ENCODE assay signal across 8 cellular contexts in the genomic region with DNA sequence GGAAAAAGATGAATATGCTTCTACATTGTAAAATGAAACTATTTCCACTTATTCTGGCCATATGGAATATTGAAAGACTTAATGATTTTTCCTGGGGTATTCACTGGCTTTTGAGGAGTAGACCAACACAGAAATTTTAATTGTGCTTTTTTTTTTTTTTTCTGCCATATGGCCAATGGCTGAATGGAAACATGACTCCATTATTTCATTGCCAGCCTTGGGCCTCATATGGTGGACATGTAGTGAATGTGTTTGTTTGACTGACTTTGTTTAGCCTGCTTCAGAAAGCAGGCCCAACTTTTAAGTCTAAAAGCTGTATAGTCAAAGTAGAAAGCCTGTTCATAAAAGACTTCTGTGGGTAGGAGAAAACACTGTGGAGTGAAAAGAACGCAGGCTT. TPM values are rescaled to one million over a fixed set of nuclear protein-coding genes. Genes with fewer than 3 reads are reported as not detected.
A peak's percentile ranks its signal among the peaks of the same experiment; 100 is the strongest.
DNase-seq lines count a peak whose midpoint lies in the region; ATAC-seq, FAIRE-seq and TF ChIP-seq lines count a peak whose summit lies in the region.

No MANE protein-coding gene starts in this region.

- peak overlapping the region; percentile 92 for H3K27ac Mint-ChIP-seq in activated CD4-positive, alpha-beta T cell treated with anti-CD3 and anti-CD28 coated beads, Interleukin-2, amount 10 ng/mL, durations not matched to agents 7 days and 5 days
- peak overlapping the region; percentile 79 to 98 for H3K27ac Mint-ChIP-seq in stimulated activated naive CD8-positive, alpha-beta T cell treated with anti-CD3 and anti-CD28 coated beads, Interleukin-15, amount 100 ng/mL, for 72 hours

- ATAC-seq in stimulated activated naive CD8-positive, alpha-beta T cell treated with anti-CD3 and anti-CD28 coated beads, Interleukin-15, amount 100 ng/mL, for 72 hours, result no peak

- H3K36me3 ChIP-seq in OCI-LY7 (ENCODE audit: insufficient read depth, low read length) (no peaks in the 10 kb centered on the region), fibroblast of lung (ENCODE audit: control insufficient read depth, insufficient read depth, low read length) (no peaks in the 10 kb centered on the region)

- H3K9me3 ChIP-seq in OCI-LY7 (ENCODE audit: low read length) (no peaks in the 10 kb centered on the region), fibroblast of lung (ENCODE audit: control insufficient read depth, insufficient read depth, low read depth, low read length) (no peaks in the 10 kb centered on the region)

- H3K4me1 ChIP-seq in OCI-LY7 (ENCODE audit: insufficient read depth, low read length, poor library complexity, severe bottlenecking) (peaks cover 28% of the 10 kb centered on the region), fibroblast of lung (ENCODE audit: control insufficient read depth, extremely low read depth, insufficient read depth, low read length) (peaks cover 18% of the 10 kb centered on the region)

- peak overlapping the region; percentile 76; the same call in 1 of the 2 replicates for H2AFZ ChIP-seq in OCI-LY7 (ENCODE audit: low read length)
- no peak overlapping the region for H2AFZ ChIP-seq in fibroblast of lung (ENCODE audit: low read length)

- no peaks in the 10 kb centered on the region for H3K27me3 Mint-ChIP-seq in activated CD4-positive, alpha-beta T cell treated with anti-CD3 and anti-CD28 coated beads, Interleukin-2, amount 10 ng/mL, durations not matched to agents 7 days and 5 days
- H3K27me3 Mint-ChIP-seq in stimulated activated naive CD8-positive, alpha-beta T cell treated with anti-CD3 and anti-CD28 coated beads, Interleukin-15, amount 100 ng/mL, for 72 hours, result no peaks in the 10 kb centered on the region

- peak overlapping the region; percentile 94 for H3K4me2 ChIP-seq in OCI-LY7 (ENCODE audit: low read length)
- H3K4me2 ChIP-seq in fibroblast of lung (ENCODE audit: extremely low read depth, insufficient read depth, low read length), result peak overlapping the region; percentile 70

- no peak for DNase-seq in activated CD4-positive, alpha-beta T cell treated with anti-CD3 and anti-CD28 coated beads, Interleukin-2, amount 10 ng/mL, durations not matched to agents 7 days and 5 days
- DNase-seq in activated CD4-positive, alpha-beta T cell treated with anti-CD3 and anti-CD28 coated beads for 1 hour, result no peak
- DNase-seq in OCI-LY7 (ENCODE audit: low spot score), result no peak
- peak in 1 of 2 donors; percentile 64 for DNase-seq in fibroblast of lung (ENCODE audit: low read depth in 2 of 2)
- no peak for DNase-seq in stimulated activated naive CD8-positive, alpha-beta T cell treated with anti-CD3 and anti-CD28 coated beads, Interleukin-15, amount 100 ng/mL, for 72 hours
- no peak for DNase-seq in AG20443 (ENCODE audit: low spot score)
- no peak for DNase-seq in H54 (ENCODE audit: insufficient read length, low spot score)
- no peak for DNase-seq in central memory CD4-positive, alpha-beta T cell

- POLR2A ChIA-PET in activated CD4-positive, alpha-beta T cell treated with anti-CD3 and anti-CD28 coated beads, Interleukin-2, amount 10 ng/mL, durations not matched to agents 7 days and 5 days (lab: Charles Lee), result no interaction called here
- POLR2A ChIA-PET in OCI-LY7 (lab: Charles Lee), result interaction anchor here (0.6 to 4.8 kb wide), 4 partner anchors 8 to 205 kb away, joined by 3 to 55 read pairs (median 5); no protein-coding TSS in a partner anchor

- no peak for TF ChIP-seq POLR2A in H54 (IDR thresholded peaks at IDR 0.05; ENCODE audit: low read depth, low read length)

- H3K79me2 ChIP-seq in OCI-LY7 (ENCODE audit: insufficient read depth, low read depth, low read length), result peaks cover 46% of the 10 kb centered on the region
- H3K79me2 ChIP-seq in fibroblast of lung (ENCODE audit: control insufficient read depth, insufficient read depth, low read length), result peaks cover 8% of the 10 kb centered on the region

- H3K4me3 Mint-ChIP-seq in activated CD4-positive, alpha-beta T cell treated with anti-CD3 and anti-CD28 coated beads, Interleukin-2, amount 10 ng/mL, durations not matched to agents 7 days and 5 days, result peak overlapping the region; percentile 89
- peak overlapping the region; percentile 78 to 86 for H3K4me3 Mint-ChIP-seq in stimulated activated naive CD8-positive, alpha-beta T cell treated with anti-CD3 and anti-CD28 coated beads, Interleukin-15, amount 100 ng/mL, for 72 hours

- intact Hi-C loops in OCI-LY7 (cut with micrococcal nuclease; ENCODE audit: unreplicated experiment), result loop anchor here (5.0 kb wide), 2 partner anchors 124 to 269 kb away; a partner anchor contains a TSS

- H4K20me1 ChIP-seq in OCI-LY7 (ENCODE audit: insufficient read depth, low read length) (no peaks in the 10 kb centered on the region), fibroblast of lung (ENCODE audit: control insufficient read depth, extremely low read depth, insufficient read depth, low read length) (no peaks in the 10 kb centered on the region)

- H3K9me3 Mint-ChIP-seq in activated CD4-positive, alpha-beta T cell treated with anti-CD3 and anti-CD28 coated beads, Interleukin-2, amount 10 ng/mL, durations not matched to agents 7 days and 5 days, result no peaks in the 10 kb centered on the region
- H3K9me3 Mint-ChIP-seq in stimulated activated naive CD8-positive, alpha-beta T cell treated with anti-CD3 and anti-CD28 coated beads, Interleukin-15, amount 100 ng/mL, for 72 hours, result no peaks in the 10 kb centered on the region

- CTCF ChIA-PET in activated CD4-positive, alpha-beta T cell treated with anti-CD3 and anti-CD28 coated beads, Interleukin-2, amount 10 ng/mL, durations not matched to agents 7 days and 5 days (lab: Charles Lee), result interaction anchor here (1.2 to 1.5 kb wide), 3 partner anchors 8 to 38 kb away, joined by 3 to 4 read pairs (median 3); no protein-coding TSS in a partner anchor
- CTCF ChIA-PET in OCI-LY7 (lab: Charles Lee; ENCODE audit: unreplicated experiment), result no interaction called here

- TF ChIP-seq CTCF in OCI-LY7 (conservative IDR thresholded peaks at IDR 0.05; ENCODE audit: low read length) (no peak), fibroblast of lung (conservative IDR thresholded peaks at IDR 0.05 in 1 of 2, IDR thresholded peaks at IDR 0.05 in 1 of 2; ENCODE audit: low read depth in 1 of 2, low read length in 2 of 2) (no peak)

- H3K9ac ChIP-seq in fibroblast of lung (ENCODE audit: insufficient read depth, low read length), result no peak overlapping the region

- no peaks in the 10 kb centered on the region for H3K9me2 ChIP-seq in OCI-LY7 (ENCODE audit: insufficient read depth, low read length)

- no TSS peak for BruUV-seq in OCI-LY7 (replicated peaks; lab: Mats Ljungman, UMichigan)

- FAIRE-seq in H54 (lab: Jason Lieb, UNC), result no peak

- peaks cover 36% of the 10 kb centered on the region for H3K36me3 Mint-ChIP-seq in activated CD4-positive, alpha-beta T cell treated with anti-CD3 and anti-CD28 coated beads, Interleukin-2, amount 10 ng/mL, durations not matched to agents 7 days and 5 days (ENCODE audit: low read depth)

- H3K4me3 ChIP-seq in OCI-LY7 (ENCODE audit: low read depth, low read length, poor library complexity, severe bottlenecking) (peak overlapping the region; percentile 70), fibroblast of lung (replicated peaks in 1 of 4; ENCODE audit: control extremely low read depth in 1 of 4, insufficient read depth in 1 of 4, low read depth in 3 of 4, low read length in 4 of 4) (peak overlapping the region; percentile 27 to 97 (median 54))

- H3K4me1 Mint-ChIP-seq in activated CD4-positive, alpha-beta T cell treated with anti-CD3 and anti-CD28 coated beads, Interleukin-2, amount 10 ng/mL, durations not matched to agents 7 days and 5 days, result peaks cover 46% of the 10 kb centered on the region
- peaks cover 29% of the 10 kb centered on the region for H3K4me1 Mint-ChIP-seq in stimulated activated naive CD8-positive, alpha-beta T cell treated with anti-CD3 and anti-CD28 coated beads, Interleukin-15, amount 100 ng/mL, for 72 hours

- H3K27ac ChIP-seq in OCI-LY7 (ENCODE audit: low read depth, low read length, poor library complexity, severe bottlenecking) (peak overlapping the region; percentile 12), fibroblast of lung (ENCODE audit: insufficient read depth, low read length) (no peak overlapping the region)

- no peaks in the 10 kb centered on the region for H3K27me3 ChIP-seq in fibroblast of lung (ENCODE audit: control insufficient read depth, insufficient read depth, low read length)

RNA-seq across cellular contexts. Expression of a gene that starts 2.4 kb away (rescaled TPM):
- total RNA-seq in activated CD4-positive, alpha-beta T cell treated with anti-CD3 and anti-CD28 coated beads, Interleukin-2, amount 10 ng/mL, durations not matched to agents 7 days and 5 days, result 100 to 1,000 TPM; 248 to 260 TPM
- total RNA-seq in OCI-LY7 (2014; rRNA removed; shearing (Covaris generic)), result 22.3 and 24.0 TPM in 2 replicates
- 32.0 and 40.9 TPM in 2 replicates for total RNA-seq in OCI-LY7 (2022)
- 19.0 and 21.5 TPM in 2 replicates for total RNA-seq in fibroblast of lung
- polyA plus RNA-seq in fibroblast of lung, result 21.1 and 37.0 TPM in 2 replicates
- polyA plus RNA-seq in fibroblast of lung (2012), result 11.6 and 20.0 TPM in 2 replicates
- polyA minus RNA-seq in fibroblast of lung (ENCODE audit: low replicate concordance), result 15.8 and 29.6 TPM in 2 replicates

Comparison
In these comparisons a context has a peak if more than half of its experiments do, and no peak if none do; other contexts are left out.
1. RNA of a gene that starts 2.4 kb away (total RNA-seq): 248 to 260 TPM in activated CD4-positive, alpha-beta T cell treated with anti-CD3 and anti-CD28 coated beads, Interleukin-2, amount 10 ng/mL, durations not matched to agents 7 days and 5 days; 22.3 to 40.9 TPM in OCI-LY7 and 19.0 to 21.5 TPM in fibroblast of lung; every median in the first group is over 4 times any median in the second.